1 cellular context compared by ENCODE assay signal in the genomic region with DNA sequence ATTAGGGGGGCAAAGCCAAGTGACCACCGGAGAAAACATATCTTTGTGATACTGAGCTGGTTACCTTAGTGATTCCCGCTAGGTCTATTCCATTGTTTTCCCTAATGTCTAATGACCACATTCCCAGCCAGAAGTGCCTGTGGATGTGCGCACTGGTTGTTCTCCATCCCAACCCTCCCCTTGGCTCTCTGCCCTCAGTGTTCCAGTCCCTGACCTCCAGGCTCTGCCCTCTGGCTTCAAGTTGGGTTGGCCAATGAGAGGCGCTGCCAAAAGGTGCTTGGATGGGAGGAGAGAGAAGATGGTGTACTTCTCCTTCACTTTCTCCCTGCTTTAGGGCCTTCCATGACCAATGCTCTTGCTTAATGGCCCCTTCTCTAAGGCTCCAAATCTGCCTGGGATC.
TF ChIP-seq lines count a peak whose summit lies in the region.

No MANE protein-coding gene starts in this region.

TF ChIP-seq in IMR-90, 13 proteins besides CTCF, POLR2A, EP300 and RAD21 (continued from another document):
- TF ChIP-seq, protein P1, sequence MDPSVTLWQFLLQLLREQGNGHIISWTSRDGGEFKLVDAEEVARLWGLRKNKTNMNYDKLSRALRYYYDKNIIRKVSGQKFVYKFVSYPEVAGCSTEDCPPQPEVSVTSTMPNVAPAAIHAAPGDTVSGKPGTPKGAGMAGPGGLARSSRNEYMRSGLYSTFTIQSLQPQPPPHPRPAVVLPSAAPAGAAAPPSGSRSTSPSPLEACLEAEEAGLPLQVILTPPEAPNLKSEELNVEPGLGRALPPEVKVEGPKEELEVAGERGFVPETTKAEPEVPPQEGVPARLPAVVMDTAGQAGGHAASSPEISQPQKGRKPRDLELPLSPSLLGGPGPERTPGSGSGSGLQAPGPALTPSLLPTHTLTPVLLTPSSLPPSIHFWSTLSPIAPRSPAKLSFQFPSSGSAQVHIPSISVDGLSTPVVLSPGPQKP (IDR thresholded peaks at IDR 0.05; ENCODE audit: borderline replicate concordance, low read depth, low read length): no peak
- TF ChIP-seq RCOR1 (IDR thresholded peaks at IDR 0.05; ENCODE audit: insufficient replicate concordance, low read length) (no peak), MXI1 (IDR thresholded peaks at IDR 0.05; ENCODE audit: borderline replicate concordance, low read depth, low read length) (no peak), CHD1 (IDR thresholded peaks at IDR 0.05; ENCODE audit: low read depth, low read length) (no peak), RFX5 (IDR thresholded peaks at IDR 0.05; ENCODE audit: low read depth, low read length) (no peak), FOS (IDR thresholded peaks at IDR 0.05; ENCODE audit: low read depth, low read length) (no peak), CEBPB (IDR thresholded peaks at IDR 0.05; ENCODE audit: low read depth, low read length) (no peak)
